ENCODE assay signal across 17 cellular contexts in genomic region chr2:196136151-196136550, GRCh38. TPM values are rescaled to one million over a fixed set of nuclear protein-coding genes. Genes with fewer than 3 reads are reported as not detected.
DNase-seq lines count a peak whose midpoint lies in the region; ATAC-seq and TF ChIP-seq lines count a peak whose summit lies in the region.
"Had no signal": no experiment of that assay in that cellular context is flagged by ENCODE, and none has a peak within 500 bp of the region (broad histone marks: within the 10 kb centered on the region; RNA-seq: fewer than 3 reads in every experiment).

No MANE protein-coding gene starts in this region.

- peaks cover 100% of the 10 kb centered on the region for H3K36me3 Mint-ChIP-seq in CD4-positive, alpha-beta T cell (ENCODE audit: low read depth)
- peaks cover 54% of the 10 kb centered on the region for H3K36me3 Mint-ChIP-seq in activated naive CD8-positive, alpha-beta T cell

- H3K27me3 ChIP-seq in CD4-positive, alpha-beta T cell (ENCODE audit: control insufficient read depth, insufficient read depth, low read length) = no peaks in the 10 kb centered on the region
- no peaks in the 10 kb centered on the region for H3K27me3 ChIP-seq in GM23248 (replicated peaks; ENCODE audit: insufficient read depth)
- H3K27me3 ChIP-seq: SJSA1 had no signal

- in situ Hi-C loops in GM23248 (cut with MboI) = no loop called here

- H3K79me2 ChIP-seq in GM23248 (ENCODE audit: insufficient read depth) = no peaks in the 10 kb centered on the region

- peaks cover 58% of the 10 kb centered on the region for H3K4me1 Mint-ChIP-seq in CD4-positive, alpha-beta T cell (ENCODE audit: low read depth)
- peaks cover 48% of the 10 kb centered on the region for H3K4me1 Mint-ChIP-seq in activated naive CD8-positive, alpha-beta T cell (ENCODE audit: low read depth)

- peaks cover 27% of the 10 kb centered on the region for H3K9me3 ChIP-seq in CD4-positive, alpha-beta T cell (ENCODE audit: control insufficient read depth, low read length)
- H3K9me3 ChIP-seq in GM23248 (ENCODE audit: low read depth) = no peaks in the 10 kb centered on the region
- H3K9me3 ChIP-seq: SJSA1 had no signal

- no peak overlapping the region for H3K4me2 ChIP-seq in GM23248 (ENCODE audit: unreplicated experiment)

- no peak overlapping the region for H2AFZ ChIP-seq in GM23248

- no peak overlapping the region for H3K4me3 ChIP-seq in GM23248
- H3K4me3 ChIP-seq: K562, SJSA1 had no signal

- intact Hi-C loops in CD4-positive, alpha-beta T cell (cut with DNase I, micrococcal nuclease) = loop anchor here in 1 of 2 experiments (2.0 kb wide), 1 partner anchor 19 kb away; no protein-coding TSS in a partner anchor
- intact Hi-C loops in left colon (cut with DNase I, micrococcal nuclease) = no loop called here

- H3K9ac ChIP-seq in GM23248 = no peak overlapping the region

- H3F3A ChIP-seq in GM23248 (ENCODE audit: insufficient read depth) = peaks cover 9% of the 10 kb centered on the region; the same call in 1 of the 2 replicates

- H3K4me3 Mint-ChIP-seq in CD4-positive, alpha-beta T cell = peak overlapping the region; percentile 40
- no peak overlapping the region for H3K4me3 Mint-ChIP-seq in activated naive CD8-positive, alpha-beta T cell
- H3K4me3 Mint-ChIP-seq: CD4-positive, alpha-beta memory T cell had no signal

- ATAC-seq in CD4-positive, alpha-beta T cell (ENCODE audit: poor library complexity) = peak; percentile 18
- ATAC-seq in left colon = peak; percentile 27
- ATAC-seq in HG03571 (IDR thresholded peaks at IDR 0.05; ENCODE audit: unreplicated experiment) = no peak
- no peak for ATAC-seq in GM19395 (IDR thresholded peaks at IDR 0.05; ENCODE audit: unreplicated experiment)
- ATAC-seq: HCT116, K562 had no signal

- peaks cover 70% of the 10 kb centered on the region for H3K36me3 ChIP-seq in GM23248 (ENCODE audit: low read depth)

- DNase-seq in CD4-positive, alpha-beta T cell = no peak
- peak; percentile 11 for DNase-seq in GM23248
- no peak for DNase-seq in left colon
- DNase-seq in NCI-H2029 (lab: John Stamatoyannopoulos, UW) = no peak
- no peak for DNase-seq in T1000 (lab: John Stamatoyannopoulos, UW)
- DNase-seq: NCI-H1436 treated with DMSO at 0.1 percent for 48 hours, NCI-H2227 treated with DMSO at 0.1 percent for 48 hours, NCI-H526 treated with DMSO at 0.1 percent for 48 hours, OCI-M1 had no signal

- H3K27me3 Mint-ChIP-seq in CD4-positive, alpha-beta T cell = no peaks in the 10 kb centered on the region
- H3K27me3 Mint-ChIP-seq in activated naive CD8-positive, alpha-beta T cell = no peaks in the 10 kb centered on the region
- H3K27me3 Mint-ChIP-seq: CD4-positive, alpha-beta memory T cell had no signal

- H3K27ac Mint-ChIP-seq in CD4-positive, alpha-beta T cell = peak overlapping the region; percentile 76
- H3K27ac Mint-ChIP-seq in activated naive CD8-positive, alpha-beta T cell = peak overlapping the region; percentile 68

- CTCF ChIA-PET in CD4-positive, alpha-beta T cell (lab: Charles Lee) = interaction anchor here (1.2 kb wide), 1 partner anchor 85 kb away, joined by 5 read pairs; no protein-coding TSS in a partner anchor

- POLR2A ChIA-PET in CD4-positive, alpha-beta T cell (lab: Charles Lee) = interaction anchor here (0.6 to 4.6 kb wide), 2 partner anchors 35 to 149 kb away, joined by 3 to 24 read pairs; partner anchors contain the start of gene STK17B

- H3K9me3 Mint-ChIP-seq in CD4-positive, alpha-beta T cell = peaks cover 17% of the 10 kb centered on the region
- peaks cover 9% of the 10 kb centered on the region for H3K9me3 Mint-ChIP-seq in activated naive CD8-positive, alpha-beta T cell (ENCODE audit: low read depth)

- H3K4me1 ChIP-seq in GM23248 (ENCODE audit: insufficient read depth) = no peaks in the 10 kb centered on the region

- H3K9me2 ChIP-seq in GM23248 (ENCODE audit: insufficient read depth) = no peaks in the 10 kb centered on the region

- H4K20me1 ChIP-seq in GM23248 (ENCODE audit: insufficient read depth) = no peaks in the 10 kb centered on the region

- WGBS in GM23248 (ENCODE audit: low coverage in 1 of 2, low lambda C conversion rate in 2 of 2, missing lambda C conversion rate in 2 of 2), 2 experiments = 91 to 92% methylated on average over 7 of the region's 7 CpGs

- TF ChIP-seq CTCF in CD4-positive, alpha-beta T cell (IDR thresholded peaks at IDR 0.05) = no peak

- H3K27ac ChIP-seq in CD4-positive, alpha-beta T cell (ENCODE audit: low read depth, low read length) = no peak overlapping the region
- H3K27ac ChIP-seq in GM23248 = no peak overlapping the region
- H3K27ac ChIP-seq: RWPE1, SJSA1 had no signal

RNA-seq across cellular contexts. Expression of gene STK17B, which starts 35.2 kb away (rescaled TPM):
- 100 to 1,000 TPM; 645 to 648 TPM for total RNA-seq in CD4-positive, alpha-beta T cell
- 23.6 and 31.0 TPM in 2 replicates for total RNA-seq in GM23248 (2014; rRNA removed; shearing (Covaris generic))
- 13.1 and 13.7 TPM in 2 replicates for polyA plus RNA-seq in GM23248 (2016; fragmentation: Nextera tagmentation; extraction: Ambion mirVana)
- 10 to 100 TPM; 43.1 to 59.9 TPM for total RNA-seq in left colon

Comparison
In these comparisons a context has a peak if more than half of its experiments do, and no peak if none do; other contexts are left out.
1. ATAC-seq: peak in CD4-positive, alpha-beta T cell (single experiment) and left colon (single experiment); none in HG03571 (single experiment) and GM19395 (single experiment).
2. RNA of gene STK17B, which starts 35.2 kb away (total RNA-seq): 645 to 648 TPM in CD4-positive, alpha-beta T cell; 43.1 to 59.9 TPM in left colon and 23.6 to 31.0 TPM in GM23248; every median in the first group is over 10 times any median in the second.